ENCODE assay signal across 18 cellular contexts in genomic region chr16:4207683-4208528, GRCh38. TPM values are rescaled to one million over a fixed set of nuclear protein-coding genes. Genes with fewer than 3 reads are reported as not detected.
A peak's percentile ranks its signal among the peaks of the same experiment; 100 is the strongest.
DNase-seq lines count a peak whose midpoint lies in the region; ATAC-seq and TF ChIP-seq lines count a peak whose summit lies in the region.
"Had no signal": no experiment of that assay in that cellular context is flagged by ENCODE, and none has a peak within 500 bp of the region (broad histone marks: within the 10 kb centered on the region; RNA-seq: fewer than 3 reads in every experiment).

No MANE protein-coding gene starts in this region.

- no peaks in the 10 kb centered on the region for H3K9me3 Mint-ChIP-seq in activated CD4-positive, alpha-beta memory T cell treated with anti-CD3 and anti-CD28 coated beads for 36 hours

- POLR2A ChIA-PET in activated CD4-positive, alpha-beta memory T cell treated with anti-CD3 and anti-CD28 coated beads for 36 hours (lab: Charles Lee): no interaction called here

- H3K9me3 ChIP-seq in adrenal gland (replicated peaks in 1 of 3) (no peaks in the 10 kb centered on the region), gastrocnemius medialis (no peaks in the 10 kb centered on the region)
- H3K9me3 ChIP-seq: SJSA1 had no signal

- TF ChIP-seq CTCF in adrenal gland (IDR thresholded peaks at IDR 0.05) (no peak), gastrocnemius medialis (IDR thresholded peaks at IDR 0.05 in 4 of 5, conservative IDR thresholded peaks at IDR 0.05 in 1 of 5) (no peak)

- H3K27me3 Mint-ChIP-seq in activated CD4-positive, alpha-beta memory T cell treated with anti-CD3 and anti-CD28 coated beads for 36 hours: no peaks in the 10 kb centered on the region

- H3K4me3 Mint-ChIP-seq in activated CD4-positive, alpha-beta memory T cell treated with anti-CD3 and anti-CD28 coated beads for 36 hours: no peak overlapping the region

- H3K4me1 ChIP-seq in adrenal gland (replicated peaks in 1 of 2): peaks cover 0 to 7% of the 10 kb centered on the region in 2 donors
- peaks cover 74 to 79% of the 10 kb centered on the region in 2 donors for H3K4me1 ChIP-seq in gastrocnemius medialis

- peaks cover 15% of the 10 kb centered on the region for H3K4me1 Mint-ChIP-seq in activated CD4-positive, alpha-beta memory T cell treated with anti-CD3 and anti-CD28 coated beads for 36 hours (ENCODE audit: low read depth)

- intact Hi-C loops in adrenal gland (cut with DNase I): loop anchor here in 1 of 2 donors (10.0 kb wide), 1 partner anchor 127 kb away; no protein-coding TSS in a partner anchor
- intact Hi-C loops in left ventricle myocardium superior (cut with micrococcal nuclease): no loop called here
- intact Hi-C loops in gastrocnemius medialis (cut with DNase I; ENCODE audit: low total_unique reads): loop anchor here (5.0 to 10.0 kb wide), 3 partner anchors 34 to 127 kb away; partner anchors contain the start of gene SRL
- intact Hi-C loops in activated CD4-positive, alpha-beta memory T cell treated with anti-CD3 and anti-CD28 coated beads for 36 hours (cut with micrococcal nuclease): no loop called here

- H3K36me3 ChIP-seq in adrenal gland (replicated peaks in 1 of 2): no peaks in the 10 kb centered on the region
- peaks cover 0 to 26% of the 10 kb centered on the region in 2 donors for H3K36me3 ChIP-seq in gastrocnemius medialis
- H3K36me3 ChIP-seq: SJSA1 had no signal

- TF ChIP-seq POLR2A in adrenal gland (IDR thresholded peaks at IDR 0.05): no peak
- peak in 1 of 2 donors; percentile 4 for TF ChIP-seq POLR2A in gastrocnemius medialis (IDR thresholded peaks at IDR 0.05)

- DNase-seq in DMS79 treated with DMSO at 0.1 percent for 48 hours (lab: John Stamatoyannopoulos, UW): peak; percentile 3
- DNase-seq in adrenal gland: peak in 6 of 7 donors; percentile 44 to 72 (median 54)
- DNase-seq in left ventricle myocardium superior: peak; percentile 65
- no peak for DNase-seq in gastrocnemius medialis
- no peak for DNase-seq in activated CD4-positive, alpha-beta memory T cell treated with anti-CD3 and anti-CD28 coated beads for 36 hours
- no peak for DNase-seq in DMS 273 treated with DMSO at 0.1 percent for 48 hours (lab: John Stamatoyannopoulos, UW)
- DNase-seq in NCI-H526 treated with DMSO at 0.1 percent for 48 hours (lab: John Stamatoyannopoulos, UW): no peak
- DNase-seq: COR-L47, DMS153, H7, Kasumi-1, NCI-H1417, NCI-H1930, NCI-H69 had no signal

- in situ Hi-C loops in gastrocnemius medialis (cut with MboI; ENCODE audit: low sequenced_read_pairs in 4 of 4): loop anchor here in 2 of 4 donors (10.0 kb wide), 1 partner anchor 47 kb away; no protein-coding TSS in a partner anchor

- ATAC-seq in left ventricle myocardium superior: peak; percentile 5
- no peak for ATAC-seq in gastrocnemius medialis

- WGBS in adrenal gland, 4 donors: 72 to 93% (median 77%) methylated on average over 10 to 34 of the region's 34 CpGs

- H3K27ac Mint-ChIP-seq in activated CD4-positive, alpha-beta memory T cell treated with anti-CD3 and anti-CD28 coated beads for 36 hours: no peak overlapping the region

- H3K36me3 Mint-ChIP-seq in activated CD4-positive, alpha-beta memory T cell treated with anti-CD3 and anti-CD28 coated beads for 36 hours: no peaks in the 10 kb centered on the region

- H3K27me3 ChIP-seq in adrenal gland: no peaks in the 10 kb centered on the region
- H3K27me3 ChIP-seq in gastrocnemius medialis: no peaks in the 10 kb centered on the region
- H3K27me3 ChIP-seq: SJSA1 had no signal

- no peak overlapping the region for H3K27ac ChIP-seq in adrenal gland
- H3K27ac ChIP-seq in gastrocnemius medialis: peak overlapping the region; percentile 91 to 100 (median 98)
- H3K27ac ChIP-seq: C4-2B, SJSA1 had no signal

- H3K4me3 ChIP-seq in adrenal gland (no peak overlapping the region), gastrocnemius medialis (peak overlapping the region in 3 of 4 donors; percentile 23 to 32 (median 30))
- H3K4me3 ChIP-seq: SJSA1 had no signal

- CTCF ChIA-PET in activated CD4-positive, alpha-beta memory T cell treated with anti-CD3 and anti-CD28 coated beads for 36 hours (lab: Charles Lee): no interaction called here

RNA-seq across cellular contexts. Expression of gene SRL, which starts 34.0 kb away (rescaled TPM):
- total RNA-seq in adrenal gland (1 to 10 TPM in 1 of 8 donors, under 1 TPM in 5, not detected in 2; 0.29 to 1.3 (median 0.53) TPM), left ventricle myocardium superior (426 TPM), gastrocnemius medialis (100 to 1,000 TPM; 184 to 519 (median 364) TPM)
- under 1 TPM; 0.24 to 0.57 (median 0.46) TPM for polyA plus RNA-seq in adrenal gland
- not detected for total RNA-seq in activated CD4-positive, alpha-beta memory T cell treated with anti-CD3 and anti-CD28 coated beads for 36 hours
- total RNA-seq: H7, OCI-LY7, RPMI7951 had no signal

Comparison
In these comparisons a context has a peak if more than half of its experiments do, and no peak if none do; other contexts are left out.
1. DNase-seq: peak in DMS79 treated with DMSO at 0.1 percent for 48 hours (single experiment), adrenal gland (6 of 7) and left ventricle myocardium superior (single experiment); none in gastrocnemius medialis (0 of 2), activated CD4-positive, alpha-beta memory T cell treated with anti-CD3 and anti-CD28 coated beads for 36 hours (single experiment), DMS 273 treated with DMSO at 0.1 percent for 48 hours (single experiment) and NCI-H526 treated with DMSO at 0.1 percent for 48 hours (single experiment).
2. H3K27ac ChIP-seq: peak in gastrocnemius medialis (4 of 4); none in adrenal gland (0 of 5).
3. H3K4me3 ChIP-seq: peak in gastrocnemius medialis (3 of 4); none in adrenal gland (0 of 4).
4. RNA of gene SRL, which starts 34.0 kb away (total RNA-seq): 184 to 519 TPM in gastrocnemius medialis and 426 TPM in left ventricle myocardium superior (single experiment); 0.29 to 1.3 TPM in adrenal gland and not detected in activated CD4-positive, alpha-beta memory T cell treated with anti-CD3 and anti-CD28 coated beads for 36 hours; every median in the first group is over 10 times any median in the second.